ENCODE assay signal across 8 cellular contexts in the genomic region with DNA sequence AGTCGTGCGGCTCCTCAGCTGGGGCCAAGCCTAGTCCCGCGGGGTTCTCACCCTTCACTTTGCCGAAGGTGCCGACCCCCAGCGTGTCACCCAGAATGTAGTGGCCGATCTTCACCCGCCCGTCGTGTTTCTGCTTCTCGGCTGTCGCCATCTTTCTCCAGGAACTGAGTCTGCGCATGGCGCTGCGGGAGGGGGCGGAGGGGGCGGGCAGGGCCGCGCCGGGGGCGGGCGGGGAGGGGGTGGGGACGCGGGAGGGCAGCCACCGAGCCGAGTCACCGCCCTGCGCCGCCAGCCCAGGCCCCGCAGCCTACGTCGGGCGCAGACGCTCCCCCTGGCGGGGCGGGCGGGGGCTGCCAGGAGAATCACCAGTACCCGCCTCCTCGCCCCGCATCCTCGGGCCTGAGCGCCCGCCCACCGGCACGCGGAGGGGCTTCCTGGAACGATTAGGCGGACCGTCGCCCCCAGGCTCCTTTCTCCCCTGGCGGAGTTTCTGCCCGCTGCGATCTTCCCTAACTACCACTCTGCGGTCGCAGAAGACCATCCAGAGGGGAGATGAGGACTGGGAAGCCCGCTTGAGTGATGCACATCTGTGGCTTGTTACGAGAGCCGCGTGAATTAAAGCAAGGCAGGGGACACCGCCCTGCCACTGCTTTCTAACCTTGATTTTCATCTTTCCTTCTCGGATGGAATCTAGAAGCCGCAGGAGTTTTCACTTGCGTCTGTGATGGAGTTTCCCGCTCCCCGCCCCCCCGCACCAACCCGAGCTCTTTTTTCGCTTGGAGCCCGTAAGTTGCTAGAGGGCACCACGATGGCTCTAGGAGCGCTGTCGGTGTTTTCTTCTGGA. TPM values are rescaled to one million over a fixed set of nuclear protein-coding genes. Genes with fewer than 3 reads are reported as not detected.
DNase-seq lines count a peak whose midpoint lies in the region; ATAC-seq and TF ChIP-seq lines count a peak whose summit lies in the region.

A gene (minus strand): TSS at position 363 of the 844 bp plus-strand sequence. CDS start 185 bp downstream, at position 178.

- peaks cover 27 to 32% of the 10 kb centered on the region in 2 donors for H3K4me1 ChIP-seq in thoracic aorta (ENCODE audit: control insufficient read depth in 1 of 2, low read depth in 2 of 2)

- peaks cover 7 to 23% of the 10 kb centered on the region in 2 donors for H3K36me3 Mint-ChIP-seq in activated naive CD4-positive, alpha-beta T cell treated with anti-CD3 and anti-CD28 coated beads, Interleukin-2, amount 50 U/mL, for 72 hours
- H3K36me3 Mint-ChIP-seq in osteocyte (ENCODE audit: unreplicated experiment), result peaks cover 2% of the 10 kb centered on the region

- H3K4me3 Mint-ChIP-seq in osteocyte (ENCODE audit: unreplicated experiment), result peak within 1 kb of the TSS; percentile 87

- H3K27ac ChIP-seq in thoracic aorta, result peak within 1 kb of the TSS; percentile 91 to 94

- peak; percentile 96 for ATAC-seq in HG02678 (IDR thresholded peaks at IDR 0.05; ENCODE audit: unreplicated experiment)
- peak; percentile 84 to 95 for ATAC-seq in activated naive CD4-positive, alpha-beta T cell treated with anti-CD3 and anti-CD28 coated beads, Interleukin-2, amount 50 U/mL, for 72 hours
- peak; percentile 94 for ATAC-seq in thoracic aorta (ENCODE audit: insufficient number of reproducible peaks, low FRiP score, low read depth)

- TF ChIP-seq CTCF in GM12873 (IDR thresholded peaks at IDR 0.05; ENCODE audit: insufficient read depth, low read depth, low read length, missing control alignments) (peak; percentile 60), osteocyte (IDR thresholded peaks at IDR 0.05) (peak; percentile 84), thoracic aorta (IDR thresholded peaks at IDR 0.05) (peak; percentile 58)

- DNase-seq in NCI-H1105 (lab: John Stamatoyannopoulos, UW), result peak; percentile 82
- DNase-seq in SKM-1 (lab: John Stamatoyannopoulos, UW; ENCODE audit: unreplicated experiment), result peak; percentile 84
- DNase-seq in activated naive CD4-positive, alpha-beta T cell treated with anti-CD3 and anti-CD28 coated beads, Interleukin-2, amount 50 U/mL, for 72 hours (ENCODE audit: low spot score in 2 of 2), result peak; percentile 89 to 90
- peak; percentile 94 for DNase-seq in glomerular visceral epithelial cell (ENCODE audit: extremely low spot score)
- peak; percentile 97 for DNase-seq in osteocyte (ENCODE audit: extremely low spot score, unreplicated experiment)
- peak; percentile 65 for DNase-seq in thoracic aorta (ENCODE audit: low spot score)

- peaks cover 41% of the 10 kb centered on the region for H3K4me1 Mint-ChIP-seq in osteocyte (ENCODE audit: unreplicated experiment)

- no peaks in the 10 kb centered on the region for H3K9me3 ChIP-seq in thoracic aorta

- H3K27ac Mint-ChIP-seq in activated naive CD4-positive, alpha-beta T cell treated with anti-CD3 and anti-CD28 coated beads, Interleukin-2, amount 50 U/mL, for 72 hours, result peak within 1 kb of the TSS; percentile 83 to 88
- peak within 1 kb of the TSS; percentile 94 for H3K27ac Mint-ChIP-seq in osteocyte (ENCODE audit: unreplicated experiment)

- H3K9me3 Mint-ChIP-seq in activated naive CD4-positive, alpha-beta T cell treated with anti-CD3 and anti-CD28 coated beads, Interleukin-2, amount 50 U/mL, for 72 hours, result no peaks in the 10 kb centered on the region
- H3K9me3 Mint-ChIP-seq in osteocyte (ENCODE audit: unreplicated experiment), result no peaks in the 10 kb centered on the region

- no peaks in the 10 kb centered on the region for H3K36me3 ChIP-seq in thoracic aorta

- no peaks in the 10 kb centered on the region for H3K27me3 ChIP-seq in thoracic aorta (replicated peaks; ENCODE audit: insufficient read depth)

- H3K4me3 ChIP-seq in thoracic aorta, result peak within 1 kb of the TSS; percentile 83

- no peaks in the 10 kb centered on the region for H3K27me3 Mint-ChIP-seq in osteocyte (ENCODE audit: unreplicated experiment)

RNA-seq across cellular contexts. Expression of the gene that starts here (rescaled TPM):
- 10 to 100 TPM; 48.2 to 50.0 TPM for total RNA-seq in activated naive CD4-positive, alpha-beta T cell treated with anti-CD3 and anti-CD28 coated beads, Interleukin-2, amount 50 U/mL, for 72 hours
- 85.2 and 91.1 TPM in 2 replicates for total RNA-seq in osteocyte
- total RNA-seq in thoracic aorta, result 100 to 1,000 TPM in 1 of 2 donors, 10 to 100 TPM in 1; 56.6 to 158 TPM

Comparison
In these comparisons a context has a peak if more than half of its experiments do, and no peak if none do; other contexts are left out.
1. Peak in every context shown above with its lines: DNase-seq, ATAC-seq, H3K4me3 ChIP-seq and H3K27ac ChIP-seq.